Comparison of ENCODE assay signal across 18 cellular contexts in genomic region chr17:47427985-47428384, GRCh38.
"Had no signal": no experiment of that assay in that cellular context is flagged by ENCODE, and none has a peak within 500 bp of the region (broad histone marks: within the 10 kb centered on the region; RNA-seq: fewer than 3 reads in every experiment).

No MANE protein-coding gene starts in this region.

- H3K9me3 ChIP-seq: right atrium auricular region, suprapubic skin, thyroid gland, upper lobe of left lung, uterus had no signal

- H3K4me1 ChIP-seq: foreskin keratinocyte, uterus had no signal

- H3K27me3 ChIP-seq: right atrium auricular region, suprapubic skin, thyroid gland, uterus had no signal

- DNase-seq: dermis blood vessel endothelial cell; endodermal cell; erythroblast; foreskin keratinocyte; mesendoderm; naive thymus-derived CD4-positive, alpha-beta T cell; nephron progenitor cell; stimulated activated CD4-positive, alpha-beta T cell treated with anti-CD3 and anti-CD28 coated beads, Interleukin-4, amount 100 ng/mL, for 1 hour; stimulated activated CD8-positive, alpha-beta memory T cell treated with anti-CD3 and anti-CD28 coated beads, Interleukin-4, amount 100 ng/mL, for 48 hours; stimulated activated naive CD8-positive, alpha-beta T cell treated with anti-CD3 and anti-CD28 coated beads, Interleukin-15, Interleukin-2, amounts not matched to agents 100 U/mL and 50 U/mL, for 24 hours; thyroid gland; upper lobe of left lung; uterus had no signal

- H3K4me2 ChIP-seq: smooth muscle cell had no signal

- ATAC-seq: foreskin keratinocyte; naive thymus-derived CD4-positive, alpha-beta T cell; stimulated activated effector memory CD8-positive, alpha-beta T cell treated with anti-CD3 and anti-CD28 coated beads, Interleukin-12 subunit alpha, Interleukin-12 subunit beta, amount 100 ng/mL, for 72 hours; stimulated activated naive CD8-positive, alpha-beta T cell treated with anti-CD3 and anti-CD28 coated beads, Interleukin-15, Interleukin-2, amounts not matched to agents 100 U/mL and 50 U/mL, for 24 hours had no signal

- H3K4me3 ChIP-seq: right atrium auricular region, smooth muscle cell, suprapubic skin, thyroid gland, upper lobe of left lung, uterus had no signal

- FAIRE-seq: endothelial cell of umbilical vein had no signal

- H3K27ac ChIP-seq: foreskin keratinocyte, right atrium auricular region, suprapubic skin, thyroid gland, upper lobe of left lung, uterus had no signal

- H3K36me3 ChIP-seq: right atrium auricular region, suprapubic skin, thyroid gland, upper lobe of left lung, uterus had no signal
